1 cellular context compared by ENCODE assay signal in genomic region chr7:140696679-140697446, GRCh38.
TF ChIP-seq lines count a peak whose summit lies in the region.

Gene NDUFB2, plus strand, starts transcription at chr7:140696708. Its CDS starts 37 bp downstream, at chr7:140696745.

TF ChIP-seq in HEK293, 187 proteins besides CTCF, POLR2A, EP300 and RAD21 (continued from another document and continues in another):
- TF ChIP-seq ZNF274 (IDR thresholded peaks at IDR 0.05; ENCODE audit: low read length) (no peak), ZNF274 (tag by site-specific recombination; IDR thresholded peaks at IDR 0.05; ENCODE audit: borderline replicate concordance) (no peak), MZF1 (tag by site-specific recombination; IDR thresholded peaks at IDR 0.05; ENCODE audit: borderline replicate concordance) (peak; percentile 52; the same call in 1 of the 2 replicates), ZBTB20 (tag by site-specific recombination; IDR thresholded peaks at IDR 0.05) (peak; percentile 98), ZFP69B (tag by site-specific recombination; IDR thresholded peaks at IDR 0.05) (no peak), ZFP37 (tag by site-specific recombination; IDR thresholded peaks at IDR 0.05) (peak; percentile 95), ZNF248 (tag by site-specific recombination; IDR thresholded peaks at IDR 0.05) (no peak), ZNF23 (tag by site-specific recombination; IDR thresholded peaks at IDR 0.05; ENCODE audit: borderline replicate concordance) (no peak), ZNF558 (tag by site-specific recombination; IDR thresholded peaks at IDR 0.05) (no peak), ZNF184 (tag by site-specific recombination; IDR thresholded peaks at IDR 0.05) (0 out of 2 replicates have a peak, but pooled peaks have one; percentile 25), PRDM2 (tag by site-specific recombination; IDR thresholded peaks at IDR 0.05; ENCODE audit: borderline replicate concordance) (peak; percentile 26; the same call in 1 of the 2 replicates), ZNF48 (tag by site-specific recombination; IDR thresholded peaks at IDR 0.05) (no peak), ZBTB48 (tag by site-specific recombination; IDR thresholded peaks at IDR 0.05) (peak; percentile 98), ZNF354C (tag by site-specific recombination; IDR thresholded peaks at IDR 0.05; ENCODE audit: borderline replicate concordance, low read depth) (no peak), ZBTB17 (tag by site-specific recombination; IDR thresholded peaks at IDR 0.05) (peak; percentile 91), ZNF155 (tag by site-specific recombination; IDR thresholded peaks at IDR 0.05) (no peak), SCRT2 (tag by site-specific recombination; IDR thresholded peaks at IDR 0.05) (peak; percentile 78), ZNF514 (tag by site-specific recombination; IDR thresholded peaks at IDR 0.05) (no peak), ZNF112 (tag by site-specific recombination; IDR thresholded peaks at IDR 0.05) (no peak), ZNF785 (tag by site-specific recombination; IDR thresholded peaks at IDR 0.05) (0 out of 2 replicates have a peak, but pooled peaks have one; percentile 72), MEIS1 (CRISPR knock-in tag; IDR thresholded peaks at IDR 0.05; ENCODE audit: borderline replicate concordance) (no peak), KLF10 (tag by site-specific recombination; IDR thresholded peaks at IDR 0.05) (0 out of 2 replicates have a peak, but pooled peaks have one; percentile 49), ZNF792 (tag by site-specific recombination; IDR thresholded peaks at IDR 0.05) (peak; percentile 71; the same call in 1 of the 2 replicates), ZNF624 (tag by site-specific recombination; IDR thresholded peaks at IDR 0.05) (no peak), YY2 (tag by site-specific recombination; IDR thresholded peaks at IDR 0.05) (peak; percentile 81), ZNF324 (tag by site-specific recombination; IDR thresholded peaks at IDR 0.05) (peak; percentile 86; the same call in 1 of the 2 replicates), ZIC2 (tag by site-specific recombination; IDR thresholded peaks at IDR 0.05) (peak; percentile 88), BCL11B (tag by site-specific recombination; IDR thresholded peaks at IDR 0.05; ENCODE audit: low read depth) (no peak), ZNF645 (tag by site-specific recombination; IDR thresholded peaks at IDR 0.05) (no peak), ZNF449 (tag by site-specific recombination; IDR thresholded peaks at IDR 0.05) (peak; percentile 39; the same call in 1 of the 2 replicates), KLF7 (tag by site-specific recombination; IDR thresholded peaks at IDR 0.05; ENCODE audit: borderline replicate concordance) (peak; percentile 87; the same call in 1 of the 2 replicates), ZNF747 (tag by site-specific recombination; IDR thresholded peaks at IDR 0.05) (no peak), ZNF10 (tag by site-specific recombination; IDR thresholded peaks at IDR 0.05) (peak; percentile 28; the same call in 1 of the 2 replicates), ZNF610 (tag by site-specific recombination; IDR thresholded peaks at IDR 0.05; ENCODE audit: borderline replicate concordance) (no peak; the same call in none of the 2 replicates), ZNF140 (tag by site-specific recombination; IDR thresholded peaks at IDR 0.05) (no peak), HOXA7 (CRISPR knock-in tag; IDR thresholded peaks at IDR 0.05; ENCODE audit: borderline replicate concordance) (no peak), ZNF660 (tag by site-specific recombination; IDR thresholded peaks at IDR 0.05) (peak; percentile 50), PRDM10 (tag by site-specific recombination; IDR thresholded peaks at IDR 0.05) (peak; percentile 97), TSHZ1 (tag by site-specific recombination; IDR thresholded peaks at IDR 0.05; ENCODE audit: borderline replicate concordance) (no peak), ZNF311 (tag by site-specific recombination; IDR thresholded peaks at IDR 0.05; ENCODE audit: borderline replicate concordance) (no peak), ZNF501 (tag by site-specific recombination; IDR thresholded peaks at IDR 0.05) (peak; percentile 98), ZNF585B (tag by site-specific recombination; IDR thresholded peaks at IDR 0.05) (no peak), ZNF280D (tag by site-specific recombination; IDR thresholded peaks at IDR 0.05) (no peak), ZNF707 (tag by site-specific recombination; IDR thresholded peaks at IDR 0.05) (no peak), ZNF2 (tag by site-specific recombination; IDR thresholded peaks at IDR 0.05) (peak; percentile 87), ZNF776 (tag by site-specific recombination; IDR thresholded peaks at IDR 0.05; ENCODE audit: borderline replicate concordance) (no peak)
